In the genomic region with DNA sequence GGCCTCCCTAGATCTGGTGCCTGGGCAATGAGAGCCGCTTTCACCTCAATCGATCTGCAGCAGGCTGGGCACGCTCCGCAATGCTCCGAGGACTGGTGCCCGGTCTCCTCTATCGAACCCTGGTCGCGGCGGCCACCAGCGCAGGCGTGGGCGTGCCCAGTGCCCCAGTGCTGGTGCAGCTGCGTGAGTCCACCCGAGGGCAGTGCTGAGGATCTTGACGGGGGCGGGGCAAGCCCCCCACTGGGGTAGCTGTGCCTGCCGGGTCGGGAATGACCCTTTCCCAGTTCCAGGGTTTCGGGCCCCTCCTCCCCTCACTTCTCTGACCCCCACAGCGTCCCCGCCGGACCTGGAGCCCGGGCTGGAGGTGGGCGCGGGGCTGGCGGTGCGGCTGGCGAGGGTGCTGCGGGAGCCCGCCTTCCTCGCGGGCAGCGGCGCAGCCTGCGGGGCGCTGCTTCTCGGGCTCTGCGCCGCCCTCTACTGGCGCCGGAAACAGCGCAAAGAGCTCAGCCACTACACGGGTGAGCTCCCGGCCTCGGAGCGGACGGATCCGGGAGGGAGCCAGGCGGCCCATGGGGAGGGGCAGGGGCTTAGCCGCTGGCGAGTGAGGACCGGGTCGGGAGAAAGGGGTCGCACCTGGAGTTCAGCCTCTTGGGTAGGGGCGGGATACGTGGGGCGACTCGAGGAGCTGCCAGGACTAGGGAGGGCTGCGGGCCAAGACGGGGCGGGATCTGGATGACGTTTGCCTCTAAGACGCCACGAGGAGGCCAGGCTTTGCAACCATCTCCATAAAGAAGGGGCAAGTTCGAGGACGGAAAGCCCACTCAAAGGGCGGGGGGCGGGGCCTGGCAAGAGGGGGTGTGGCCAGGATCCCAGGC, we compare ENCODE assay signal across 8 cellular contexts. TPM values are rescaled to one million over a fixed set of nuclear protein-coding genes. Genes with fewer than 3 reads are reported as not detected.
DNase-seq lines count a peak whose midpoint lies in the region; ATAC-seq and TF ChIP-seq lines count a peak whose summit lies in the region.

No MANE protein-coding gene starts in this region.

- H3K9me3 Mint-ChIP-seq in neural progenitor cell: no peaks in the 10 kb centered on the region

- H3K4me1 Mint-ChIP-seq in neural progenitor cell: peaks cover 25% of the 10 kb centered on the region

- peak overlapping the region; percentile 97 for H2AFZ ChIP-seq in neural progenitor cell (replicated peaks)

- H3K79me2 ChIP-seq in neural progenitor cell (ENCODE audit: low read depth): no peaks in the 10 kb centered on the region

- no peaks in the 10 kb centered on the region for H3K9me3 ChIP-seq in neural progenitor cell (ENCODE audit: low read depth)
- no peaks in the 10 kb centered on the region for H3K9me3 ChIP-seq in stomach

- H3K27me3 Mint-ChIP-seq in neural progenitor cell (ENCODE audit: insufficient read depth, low read depth): peaks cover 39% of the 10 kb centered on the region

- H3K27ac ChIP-seq in foreskin keratinocyte (peak overlapping the region; percentile 96), neural progenitor cell (no peak overlapping the region), stomach (peak overlapping the region; percentile 84 to 91 (median 89))

- WGBS in stomach, 5 donors: 1 to 3% (median 1%) methylated on average over 47 to 69 of the region's 69 CpGs

- H3K36me3 ChIP-seq in neural progenitor cell (no peaks in the 10 kb centered on the region), stomach (no peaks in the 10 kb centered on the region)

- no peak overlapping the region for H3K9ac ChIP-seq in neural progenitor cell

- peak overlapping the region; percentile 93 for H3K4me3 Mint-ChIP-seq in neural progenitor cell

- H3K4me3 ChIP-seq in neural progenitor cell (peak overlapping the region; percentile 62), stomach (peak overlapping the region; percentile 49 to 75 (median 64))

- no peaks in the 10 kb centered on the region for H3K4me1 ChIP-seq in foreskin keratinocyte
- H3K4me1 ChIP-seq in neural progenitor cell: peaks cover 8% of the 10 kb centered on the region
- H3K4me1 ChIP-seq in stomach: peaks cover 14 to 24% (median 22%) of the 10 kb centered on the region in 4 donors

- DNase-seq in DMS114 treated with DMSO at 0.1 percent for 48 hours (lab: John Stamatoyannopoulos, UW; ENCODE audit: unreplicated experiment) (peak; percentile 63), HuH-7 (ENCODE audit: low spot score) (peak; percentile 91), SHP77 (lab: John Stamatoyannopoulos, UW) (peak; percentile 68 to 77), foreskin keratinocyte (peak; percentile 64 to 90), neural progenitor cell (ENCODE audit: low spot score) (peak; percentile 96), stomach (peak; percentile 82)
- DNase-seq in activated effector memory CD4-positive, alpha-beta T cell treated with anti-CD3 and anti-CD28 coated beads, Interleukin-2, amount 50 U/mL, for 16 hours: peak; percentile 91

- peaks cover 15% of the 10 kb centered on the region for H3F3A ChIP-seq in neural progenitor cell (ENCODE audit: low read depth)

- no peak for TF ChIP-seq POLR2A in stomach (IDR thresholded peaks at IDR 0.05)

- peak overlapping the region; percentile 63 for H3K4me2 ChIP-seq in neural progenitor cell

- intact Hi-C loops in stomach (cut with DNase I; ENCODE audit: low total_unique reads): no loop called here

- peak; percentile 89 for TF ChIP-seq CTCF in foreskin keratinocyte (conservative IDR thresholded peaks at IDR 0.05)
- peak; percentile 84 for TF ChIP-seq CTCF in neural progenitor cell (IDR thresholded peaks at IDR 0.05)
- TF ChIP-seq CTCF in stomach (IDR thresholded peaks at IDR 0.05): peak in 5 of 7 experiments; percentile 57 to 73 (median 60)

- ATAC-seq in GM21526 (IDR thresholded peaks at IDR 0.05; ENCODE audit: low FRiP score, unreplicated experiment): peak; percentile 93
- peak; percentile 94 for ATAC-seq in foreskin keratinocyte

- H3K27me3 ChIP-seq in foreskin keratinocyte (peaks cover 33% of the 10 kb centered on the region), neural progenitor cell (peaks cover 46% of the 10 kb centered on the region), stomach (peaks cover 0 to 53% (median 20%) of the 10 kb centered on the region in 3 donors)

- H3K36me3 Mint-ChIP-seq in neural progenitor cell: peaks cover 4% of the 10 kb centered on the region

- no peak for TF ChIP-seq EP300 in stomach (IDR thresholded peaks at IDR 0.05)

- H3K27ac Mint-ChIP-seq in neural progenitor cell: peak overlapping the region; percentile 69

- H4K20me1 ChIP-seq in neural progenitor cell (ENCODE audit: low read depth): no peaks in the 10 kb centered on the region

RNA-seq across cellular contexts. Expression of gene ROBO3, which starts 10.9 kb away (rescaled TPM):
- total RNA-seq in foreskin keratinocyte (24.0 and 51.7 TPM in 2 replicates), neural progenitor cell (ENCODE audit: low replicate concordance) (12.6 and 30.7 TPM in 2 replicates), stomach (10 to 100 TPM in 2 of 5 donors, 1 to 10 TPM in 2, not detected in 1; 1.7 to 39.1 (median 14.8) TPM)
- polyA plus RNA-seq in foreskin keratinocyte (22.6 and 61.5 TPM in 2 replicates), stomach (10 to 100 TPM in 1 of 3 donors, 1 to 10 TPM in 2; 2.4 to 14.2 (median 4.8) TPM)

RNA-seq across cellular contexts. Expression of gene ROBO4, which starts 21.5 kb away (rescaled TPM):
- 1.5 and 6.4 TPM in 2 replicates for total RNA-seq in foreskin keratinocyte
- polyA plus RNA-seq in foreskin keratinocyte: 1.8 and 5.9 TPM in 2 replicates
- total RNA-seq in neural progenitor cell (ENCODE audit: low replicate concordance): not detected in 2 replicates
- total RNA-seq in stomach: 10 to 100 TPM in 3 of 5 donors, 1 to 10 TPM in 2; 1.8 to 49.6 (median 12.1) TPM
- polyA plus RNA-seq in stomach: 1 to 10 TPM; 2.0 to 2.7 (median 2.6) TPM

RNA-seq across cellular contexts. Expression of gene HEPN1, which starts 42.9 kb away (rescaled TPM):
- total RNA-seq in foreskin keratinocyte (not detected in 2 replicates), neural progenitor cell (ENCODE audit: low replicate concordance) (not detected in 2 replicates), stomach (not detected)
- polyA plus RNA-seq in foreskin keratinocyte (not detected in 2 replicates), stomach (not detected)

RNA-seq across cellular contexts. Expression of gene HEPACAM, which starts 59.7 kb away (rescaled TPM):
- not detected in 2 replicates for total RNA-seq in foreskin keratinocyte
- not detected in 2 replicates for polyA plus RNA-seq in foreskin keratinocyte
- total RNA-seq in neural progenitor cell (ENCODE audit: low replicate concordance): not detected in 2 replicates
- not detected for total RNA-seq in stomach
- polyA plus RNA-seq in stomach: under 1 TPM in 1 of 3 donors, not detected in 2; 0.10 TPM
